In the genomic region with DNA sequence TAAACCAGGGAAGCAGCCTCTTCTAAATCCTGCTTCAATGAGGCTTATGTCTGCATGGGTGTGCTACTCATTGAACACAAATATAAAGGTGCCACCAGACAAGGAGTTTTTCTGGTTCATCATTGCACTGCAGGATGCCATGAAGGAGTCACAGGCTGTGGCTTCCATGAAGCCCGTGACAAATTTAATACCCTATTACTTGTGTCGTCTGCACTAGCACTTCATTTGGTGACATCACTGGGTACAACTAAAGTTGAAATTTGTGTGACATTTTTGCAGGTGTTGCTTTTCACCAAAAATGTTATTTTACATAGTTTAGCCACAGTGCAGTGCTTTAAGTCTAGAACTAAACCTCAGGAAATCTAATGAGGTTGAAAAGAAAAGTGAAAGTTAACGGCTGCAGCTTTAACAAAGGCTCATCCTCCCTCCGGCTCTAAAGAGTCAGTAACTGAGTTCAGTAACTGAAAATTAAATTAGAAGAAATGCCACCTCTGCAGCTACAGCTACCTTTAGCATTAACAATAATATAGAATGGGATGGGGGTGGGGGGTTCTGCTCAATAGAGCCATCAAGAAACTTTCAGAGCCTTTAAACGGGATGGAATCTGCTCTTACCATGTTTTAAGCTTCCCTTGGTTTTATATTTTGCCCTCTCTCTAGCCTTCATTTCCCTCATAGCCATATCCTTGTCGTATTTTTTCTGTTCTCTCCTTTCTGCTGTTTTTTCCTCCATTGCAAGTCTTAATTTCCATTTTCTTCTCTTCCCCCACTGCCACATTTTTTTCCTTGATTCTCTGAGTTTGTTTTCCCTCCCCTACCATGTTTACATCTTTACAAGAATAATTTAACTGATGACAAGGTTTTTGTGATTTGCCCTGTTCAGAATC, we compare ENCODE assay signal across 8 cellular contexts.
DNase-seq lines count a peak whose midpoint lies in the region; ATAC-seq and TF ChIP-seq lines count a peak whose summit lies in the region.

No MANE protein-coding gene starts in this region.

- CTCF ChIA-PET in activated CD8-positive, alpha-beta T cell treated with anti-CD3 and anti-CD28 coated beads for 36 hours (lab: Charles Lee): no interaction called here

- H3K4me1 ChIP-seq in tibial nerve: peaks cover 0 to 5% (median 0%) of the 10 kb centered on the region in 4 donors

- H3K4me1 Mint-ChIP-seq in CD14-positive monocyte: peaks cover 7% of the 10 kb centered on the region
- H3K4me1 Mint-ChIP-seq in activated CD8-positive, alpha-beta T cell treated with anti-CD3 and anti-CD28 coated beads for 36 hours (ENCODE audit: low read depth): peaks cover 10% of the 10 kb centered on the region

- H3K9me3 ChIP-seq in tibial nerve: no peaks in the 10 kb centered on the region
- no peaks in the 10 kb centered on the region for H3K9me3 ChIP-seq in WERI-Rb-1 (ENCODE audit: severe bottlenecking)

- peaks cover 0 to 2% (median 0%) of the 10 kb centered on the region in 7 donors for H3K9me3 Mint-ChIP-seq in CD14-positive monocyte
- H3K9me3 Mint-ChIP-seq in activated CD8-positive, alpha-beta T cell treated with anti-CD3 and anti-CD28 coated beads for 36 hours: no peaks in the 10 kb centered on the region

- peak overlapping the region; percentile 62 to 84 for H3K4me3 Mint-ChIP-seq in CD14-positive monocyte
- peak overlapping the region; percentile 77 for H3K4me3 Mint-ChIP-seq in activated CD8-positive, alpha-beta T cell treated with anti-CD3 and anti-CD28 coated beads for 36 hours

- no peak for TF ChIP-seq EP300 in tibial nerve (IDR thresholded peaks at IDR 0.05)

- H3K36me3 ChIP-seq in tibial nerve (no peaks in the 10 kb centered on the region), WERI-Rb-1 (no peaks in the 10 kb centered on the region)

- H3K27me3 ChIP-seq in tibial nerve: no peaks in the 10 kb centered on the region
- no peaks in the 10 kb centered on the region for H3K27me3 ChIP-seq in WERI-Rb-1 (ENCODE audit: insufficient read depth, low read depth, severe bottlenecking)

- peaks cover 0 to 3% (median 0%) of the 10 kb centered on the region in 3 donors for H3K27me3 Mint-ChIP-seq in CD14-positive monocyte (ENCODE audit: low read depth in 3 of 3)
- no peaks in the 10 kb centered on the region for H3K27me3 Mint-ChIP-seq in activated CD8-positive, alpha-beta T cell treated with anti-CD3 and anti-CD28 coated beads for 36 hours

- DNase-seq in CD14-positive monocyte (ENCODE audit: low spot score): no peak
- DNase-seq in activated CD8-positive, alpha-beta T cell treated with anti-CD3 and anti-CD28 coated beads for 36 hours: peak; percentile 11
- no peak for DNase-seq in left lobe of liver (ENCODE audit: low spot score)
- no peak for DNase-seq in tibial nerve (ENCODE audit: low spot score in 2 of 2)
- DNase-seq in ureter (ENCODE audit: low spot score): no peak
- DNase-seq in WERI-Rb-1: no peak

- POLR2A ChIA-PET in activated CD8-positive, alpha-beta T cell treated with anti-CD3 and anti-CD28 coated beads for 36 hours (lab: Charles Lee): no interaction called here

- no peaks in the 10 kb centered on the region for H3K36me3 Mint-ChIP-seq in CD14-positive monocyte
- H3K36me3 Mint-ChIP-seq in activated CD8-positive, alpha-beta T cell treated with anti-CD3 and anti-CD28 coated beads for 36 hours (ENCODE audit: low read depth): no peaks in the 10 kb centered on the region

- TF ChIP-seq CTCF in CD14-positive monocyte (IDR thresholded peaks at IDR 0.05) (no peak), tibial nerve (IDR thresholded peaks at IDR 0.05) (no peak), WERI-Rb-1 (IDR thresholded peaks at IDR 0.05; ENCODE audit: low read depth, low read length) (no peak)
- TF ChIP-seq CTCF in activated CD8-positive, alpha-beta T cell treated with anti-CD3 and anti-CD28 coated beads for 36 hours (IDR thresholded peaks at IDR 0.05): no peak

- peak; percentile 22 for TF ChIP-seq POLR2A in GM19099 (IDR thresholded peaks at IDR 0.05; ENCODE audit: extremely low read depth, insufficient read length, low read depth)
- TF ChIP-seq POLR2A in tibial nerve (IDR thresholded peaks at IDR 0.05): no peak

- WGBS in tibial nerve, 2 donors: 11 to 24% methylated on average over 6 of the region's 6 CpGs

- intact Hi-C loops in CD14-positive monocyte (cut with micrococcal nuclease): no loop called here
- intact Hi-C loops in activated CD8-positive, alpha-beta T cell treated with anti-CD3 and anti-CD28 coated beads for 36 hours (cut with micrococcal nuclease): no loop called here

- H3K4me3 ChIP-seq in tibial nerve: peak overlapping the region; percentile 8 to 57 (median 42)
- no peak overlapping the region for H3K4me3 ChIP-seq in WERI-Rb-1 (ENCODE audit: low read depth, low read length)

- H3K27ac Mint-ChIP-seq in CD14-positive monocyte: no peak overlapping the region
- peak overlapping the region; percentile 84 for H3K27ac Mint-ChIP-seq in activated CD8-positive, alpha-beta T cell treated with anti-CD3 and anti-CD28 coated beads for 36 hours

- peak overlapping the region in 3 of 4 donors; percentile 17 to 79 (median 76) for H3K27ac ChIP-seq in tibial nerve
- no peak overlapping the region for H3K27ac ChIP-seq in WERI-Rb-1

- ATAC-seq in HG03139 (IDR thresholded peaks at IDR 0.05; ENCODE audit: unreplicated experiment) (peak; percentile 83), left lobe of liver (peak; percentile 91)
- ATAC-seq in activated CD8-positive, alpha-beta T cell treated with anti-CD3 and anti-CD28 coated beads for 36 hours: peak; percentile 82
